In the genomic region with DNA sequence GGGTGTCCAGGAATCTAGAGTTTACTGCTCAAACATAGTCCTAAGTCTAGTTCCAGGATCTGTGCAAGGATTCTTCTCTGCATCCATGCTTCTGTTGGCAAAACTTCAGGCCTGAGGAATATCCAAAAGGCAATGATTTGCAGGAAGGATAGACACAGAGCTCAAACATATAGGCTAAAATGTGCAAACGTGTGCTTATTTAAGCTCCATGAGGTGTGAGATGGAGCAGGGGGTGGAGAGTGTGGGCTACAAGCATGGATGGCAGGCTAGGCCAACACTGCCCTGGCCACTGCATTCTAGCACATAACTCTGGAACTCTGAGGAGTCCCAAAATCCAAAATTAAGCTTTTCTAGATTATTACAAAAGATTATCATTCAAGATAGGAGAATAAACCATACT, we compare ENCODE assay signal across 22 cellular contexts.
"Had no signal": no experiment of that assay in that cellular context is flagged by ENCODE, and none has a peak within 500 bp of the region (broad histone marks: within the 10 kb centered on the region; RNA-seq: fewer than 3 reads in every experiment).

No MANE protein-coding gene starts in this region.

- H3K4me3 ChIP-seq: cardiac muscle cell, coronary artery, dorsolateral prefrontal cortex, left lung, lower lobe of right lung, ovary, thoracic aorta, uterus had no signal

- H3K27ac ChIP-seq: cardiac muscle cell, coronary artery, dorsolateral prefrontal cortex, left lung, lower lobe of right lung, ovary, thoracic aorta, uterus, VCaP had no signal

- H3K36me3 ChIP-seq: cardiac muscle cell, left lung, lower lobe of right lung, ovary, thoracic aorta, uterus had no signal

- H3K9me3 ChIP-seq: left lung, lower lobe of right lung, ovary, thoracic aorta, uterus had no signal

- H3K27me3 ChIP-seq: cardiac muscle cell, left lung, ovary, uterus had no signal

- H3K4me1 ChIP-seq: left lung, lower lobe of right lung, uterus had no signal

- DNase-seq: activated CD4-positive, alpha-beta T cell treated with anti-CD3 and anti-CD28 coated beads for 48 hours; activated CD4-positive, alpha-beta T cell treated with anti-CD3 and anti-CD28 coated beads, Interleukin-2, amount 50 U/mL, for 48 hours; activated CD8-positive, alpha-beta memory T cell treated with anti-CD3 and anti-CD28 coated beads for 24 hours; activated effector memory CD4-positive, alpha-beta T cell treated with Interleukin-2 at 50 U/mL for 16 hours; activated naive CD4-positive, alpha-beta T cell treated with Interleukin-2 at 50 U/mL for 16 hours; anterior cingulate cortex; cerebellar nuclear complex; dorsolateral prefrontal cortex; effector memory CD4-positive, alpha-beta T cell; left lung; lower lobe of right lung; naive B cell; ovary; retina; small intestine; stimulated activated CD4-positive, alpha-beta T cell treated with anti-CD3 and anti-CD28 coated beads, Interleukin-4, amount 100 ng/mL, for 24 hours; uterus had no signal

- ATAC-seq: left lung, lower lobe of right lung, sciatic nerve had no signal
